ENCODE assay signal across 1 cellular context in genomic region chr14:104639481-104639880, GRCh38.
TF ChIP-seq lines count a peak whose summit lies in the region.

No MANE protein-coding gene starts in this region.

TF ChIP-seq in HCT116, 20 proteins besides CTCF, POLR2A, EP300 and RAD21 (continued from another document):
- TF ChIP-seq ATF3 (IDR thresholded peaks at IDR 0.05): no peak
- no peak for TF ChIP-seq MAX (IDR thresholded peaks at IDR 0.05)
- TF ChIP-seq POLR2AphosphoS5 (IDR thresholded peaks at IDR 0.05; ENCODE audit: low read depth, low read length): no peak
- TF ChIP-seq TCF7L2 (IDR thresholded peaks at IDR 0.05; ENCODE audit: borderline replicate concordance, extremely low read depth, insufficient read depth, insufficient read length): no peak
- TF ChIP-seq EZH2phosphoT487 (IDR thresholded peaks at IDR 0.05; ENCODE audit: borderline replicate concordance): no peak
- TF ChIP-seq JUND (IDR thresholded peaks at IDR 0.05): no peak
